Comparison of ENCODE assay signal across 1 cellular context in the genomic region with DNA sequence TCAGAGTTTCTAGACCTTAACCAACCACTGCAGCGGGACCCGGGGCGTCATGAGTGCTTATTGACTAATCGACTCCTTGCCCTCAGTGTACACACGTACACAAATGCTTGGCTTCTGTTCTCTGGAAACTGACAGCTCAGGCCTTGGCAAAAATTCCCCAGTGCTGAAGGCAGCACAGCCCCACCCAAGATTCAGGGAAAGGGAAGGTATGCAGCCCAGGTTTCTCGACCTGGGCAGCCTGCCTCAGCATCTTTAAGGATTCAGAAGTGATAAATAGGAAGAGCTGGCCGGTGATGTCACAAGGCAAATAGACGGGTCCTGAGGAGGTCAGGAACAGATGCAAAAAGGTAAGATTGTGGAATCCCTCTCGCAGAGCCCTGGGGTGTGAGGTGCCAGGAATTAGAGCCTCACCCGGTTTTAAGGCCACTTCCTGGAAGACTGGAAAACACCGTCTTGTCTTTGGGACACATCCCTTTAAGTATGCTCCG.
TF ChIP-seq lines count a peak whose summit lies in the region.

No MANE protein-coding gene starts in this region.

TF ChIP-seq in HCT116, 20 proteins besides CTCF, POLR2A, EP300 and RAD21:
- TF ChIP-seq EZH2phosphoT487 (IDR thresholded peaks at IDR 0.05; ENCODE audit: borderline replicate concordance): no peak
- TF ChIP-seq FOSL1 (IDR thresholded peaks at IDR 0.05; ENCODE audit: low read depth): peak; percentile 19; the same call in 1 of the 2 replicates
- TF ChIP-seq SP1 (IDR thresholded peaks at IDR 0.05; ENCODE audit: low read depth): peak; percentile 38; the same call in 1 of the 2 replicates
- 0 out of 2 replicates have a peak, but pooled peaks have one; percentile 8 for TF ChIP-seq SIN3A (IDR thresholded peaks at IDR 0.05; ENCODE audit: low read depth)
